In the genomic region with DNA sequence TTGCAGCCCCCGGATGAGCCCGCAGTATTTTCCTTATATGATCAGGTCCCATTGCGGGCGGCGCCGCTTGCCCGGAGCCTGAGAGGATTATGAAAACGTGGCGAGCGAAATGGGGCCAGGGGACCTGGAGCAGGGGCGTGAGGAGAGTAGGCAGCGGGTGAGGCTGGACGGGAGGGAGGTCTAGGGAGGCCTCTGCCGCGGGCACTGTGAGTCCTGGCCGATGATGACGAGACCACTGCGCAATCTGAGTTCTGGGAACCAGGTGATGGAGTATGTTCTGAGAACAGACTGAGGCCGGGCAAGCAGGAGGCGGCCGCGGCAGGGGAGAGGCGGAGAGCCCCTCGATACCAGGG, we compare ENCODE assay signal across 8 cellular contexts. TPM values are rescaled to one million over a fixed set of nuclear protein-coding genes. Genes with fewer than 3 reads are reported as not detected.
DNase-seq lines count a peak whose midpoint lies in the region; ATAC-seq, FAIRE-seq and TF ChIP-seq lines count a peak whose summit lies in the region.

No MANE protein-coding gene starts in this region.

- CTCF ChIA-PET in activated CD4-positive, alpha-beta T cell treated with anti-CD3 and anti-CD28 coated beads for 36 hours (lab: Charles Lee): no interaction called here

- peak overlapping the region; percentile 98 for H3K4me3 ChIP-seq in osteoblast (ENCODE audit: insufficient read depth, low read length)

- H3K27ac Mint-ChIP-seq in activated CD4-positive, alpha-beta T cell treated with anti-CD3 and anti-CD28 coated beads for 36 hours: peak overlapping the region; percentile 98
- H3K27ac Mint-ChIP-seq in activated T-helper 17 cell treated with anti-CD3 and anti-CD28 coated beads, Interleukin-2, amount 50 U/mL, for 72 hours: peak overlapping the region; percentile 98

- no peaks in the 10 kb centered on the region for H3K27me3 ChIP-seq in foreskin keratinocyte
- H3K27me3 ChIP-seq in osteoblast (ENCODE audit: insufficient read depth, low read length): no peaks in the 10 kb centered on the region

- FAIRE-seq in urothelium cell line (lab: Jason Lieb, UNC): no peak

- H3K4me1 ChIP-seq in foreskin keratinocyte: peaks cover 3% of the 10 kb centered on the region
- peaks cover 21% of the 10 kb centered on the region for H3K4me1 ChIP-seq in osteoblast (ENCODE audit: insufficient read depth, low read length)

- peak; percentile 77 for DNase-seq in activated CD4-positive, alpha-beta T cell treated with anti-CD3 and anti-CD28 coated beads for 36 hours
- DNase-seq in activated CD4-positive, alpha-beta T cell treated with anti-CD3 and anti-CD28 coated beads for 1 hour: no peak
- DNase-seq in NCI-H345 treated with DMSO at 0.1 percent for 48 hours (lab: John Stamatoyannopoulos, UW; ENCODE audit: unreplicated experiment): peak; percentile 52
- DNase-seq in foreskin keratinocyte: peak; percentile 19 to 57
- peak; percentile 88 for DNase-seq in osteoblast (ENCODE audit: insufficient read length, low spot score, missing footprints)
- DNase-seq in urothelium cell line (ENCODE audit: low spot score): peak; percentile 12

- peak; percentile 59 for ATAC-seq in activated CD4-positive, alpha-beta T cell treated with anti-CD3 and anti-CD28 coated beads for 36 hours
- peak; percentile 22 for ATAC-seq in HG02973 (IDR thresholded peaks at IDR 0.05; ENCODE audit: unreplicated experiment)
- ATAC-seq in activated T-helper 17 cell treated with anti-CD3 and anti-CD28 coated beads, Interleukin-2, amount 50 U/mL, for 72 hours (replicated peaks): peak; percentile 80
- peak; percentile 71 for ATAC-seq in foreskin keratinocyte

- H3K4me2 ChIP-seq in osteoblast (ENCODE audit: insufficient read depth, low read length): peak overlapping the region; percentile 82

- H3K27ac ChIP-seq in foreskin keratinocyte (peak overlapping the region; percentile 77), osteoblast (ENCODE audit: low read depth, low read length) (peak overlapping the region; percentile 93)

- POLR2A ChIA-PET in activated CD4-positive, alpha-beta T cell treated with anti-CD3 and anti-CD28 coated beads for 36 hours (lab: Charles Lee): no interaction called here

- H3K36me3 Mint-ChIP-seq in activated CD4-positive, alpha-beta T cell treated with anti-CD3 and anti-CD28 coated beads for 36 hours (ENCODE audit: low read depth): peaks cover 26% of the 10 kb centered on the region
- H3K36me3 Mint-ChIP-seq in activated T-helper 17 cell treated with anti-CD3 and anti-CD28 coated beads, Interleukin-2, amount 50 U/mL, for 72 hours (ENCODE audit: low read depth): peaks cover 34% of the 10 kb centered on the region

- peaks cover 3% of the 10 kb centered on the region for H3K36me3 ChIP-seq in osteoblast (ENCODE audit: insufficient read depth, low read length)

- peaks cover 52% of the 10 kb centered on the region for H3K4me1 Mint-ChIP-seq in activated CD4-positive, alpha-beta T cell treated with anti-CD3 and anti-CD28 coated beads for 36 hours
- H3K4me1 Mint-ChIP-seq in activated T-helper 17 cell treated with anti-CD3 and anti-CD28 coated beads, Interleukin-2, amount 50 U/mL, for 72 hours: peaks cover 61% of the 10 kb centered on the region

- no peaks in the 10 kb centered on the region for H3K9me3 ChIP-seq in osteoblast (ENCODE audit: low read depth, low read length)

- peaks cover 6% of the 10 kb centered on the region for H3K9me3 Mint-ChIP-seq in activated CD4-positive, alpha-beta T cell treated with anti-CD3 and anti-CD28 coated beads for 36 hours (ENCODE audit: low read depth)
- H3K9me3 Mint-ChIP-seq in activated T-helper 17 cell treated with anti-CD3 and anti-CD28 coated beads, Interleukin-2, amount 50 U/mL, for 72 hours: no peaks in the 10 kb centered on the region

- intact Hi-C loops in activated CD4-positive, alpha-beta T cell treated with anti-CD3 and anti-CD28 coated beads for 36 hours (cut with DNase I, micrococcal nuclease): loop anchor here (5.0 to 10.0 kb wide), 7 partner anchors 451 to 1882 kb away; partner anchors contain the start of genes CFAP53 (in 1 of the 2), CXXC1 (in 1 of the 2), SKA1 (in 1 of the 2) and SMAD2 (in 1 of the 2)

- no peak for TF ChIP-seq CTCF in foreskin keratinocyte (conservative IDR thresholded peaks at IDR 0.05)
- TF ChIP-seq CTCF in osteoblast (IDR thresholded peaks at IDR 0.05; ENCODE audit: extremely low read depth, low read depth, low read length): no peak

- peak overlapping the region; percentile 93 for H3K4me3 Mint-ChIP-seq in activated CD4-positive, alpha-beta T cell treated with anti-CD3 and anti-CD28 coated beads for 36 hours
- peak overlapping the region; percentile 96 for H3K4me3 Mint-ChIP-seq in activated T-helper 17 cell treated with anti-CD3 and anti-CD28 coated beads, Interleukin-2, amount 50 U/mL, for 72 hours

- no peaks in the 10 kb centered on the region for H3K27me3 Mint-ChIP-seq in activated CD4-positive, alpha-beta T cell treated with anti-CD3 and anti-CD28 coated beads for 36 hours
- H3K27me3 Mint-ChIP-seq in activated T-helper 17 cell treated with anti-CD3 and anti-CD28 coated beads, Interleukin-2, amount 50 U/mL, for 72 hours: no peaks in the 10 kb centered on the region

- H4K20me1 ChIP-seq in osteoblast (ENCODE audit: insufficient read depth, low read length): peaks cover 3% of the 10 kb centered on the region

- peak overlapping the region; percentile 98 for H2AFZ ChIP-seq in osteoblast (ENCODE audit: low read length)

- H3K79me2 ChIP-seq in osteoblast (ENCODE audit: insufficient read depth, low read length): peaks cover 59% of the 10 kb centered on the region

RNA-seq across cellular contexts. Expression of gene ACAA2, which starts 0.8 kb away (rescaled TPM):
- total RNA-seq in activated CD4-positive, alpha-beta T cell treated with anti-CD3 and anti-CD28 coated beads for 36 hours: 10 to 100 TPM; 63.4 to 75.2 TPM
- 10 to 100 TPM; 73.7 to 94.7 TPM for total RNA-seq in activated T-helper 17 cell treated with anti-CD3 and anti-CD28 coated beads, Interleukin-2, amount 50 U/mL, for 72 hours
- 12.0 and 15.4 TPM in 2 replicates for total RNA-seq in foreskin keratinocyte
- 9.5 and 15.3 TPM in 2 replicates for polyA plus RNA-seq in foreskin keratinocyte
- total RNA-seq in osteoblast: 52.8 and 60.7 TPM in 2 replicates

Comparison
In these comparisons a context has a peak if more than half of its experiments do, and no peak if none do; other contexts are left out.
1. ATAC-seq: peak in every context shown above with its lines; median percentile 80 in activated T-helper 17 cell treated with anti-CD3 and anti-CD28 coated beads, Interleukin-2, amount 50 U/mL, for 72 hours; 71 in foreskin keratinocyte; 59 in activated CD4-positive, alpha-beta T cell treated with anti-CD3 and anti-CD28 coated beads for 36 hours; 22 in HG02973.